ENCODE assay signal across 34 cellular contexts in the genomic region with DNA sequence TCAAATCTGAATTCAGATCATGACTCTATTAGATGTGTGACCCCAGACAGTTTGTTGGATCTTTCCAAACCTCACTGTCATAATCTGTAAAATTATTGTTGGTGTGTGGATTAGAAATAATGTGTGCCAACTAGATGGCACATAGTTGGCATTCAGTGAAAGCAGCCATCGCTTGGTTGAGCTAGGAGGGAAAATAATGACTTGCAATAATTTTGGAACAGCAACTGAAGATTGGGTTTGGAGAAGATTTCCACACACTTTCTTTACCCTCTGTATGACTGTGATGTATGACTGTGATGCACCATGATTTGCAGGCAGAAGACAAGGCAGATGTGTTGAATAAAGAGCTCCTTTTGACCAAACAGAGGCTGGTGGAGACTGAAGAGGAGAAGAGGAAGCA. TPM values are rescaled to one million over a fixed set of nuclear protein-coding genes. Genes with fewer than 3 reads are reported as not detected.
DNase-seq lines count a peak whose midpoint lies in the region; ATAC-seq, FAIRE-seq and TF ChIP-seq lines count a peak whose summit lies in the region.
"Had no signal": no experiment of that assay in that cellular context is flagged by ENCODE, and none has a peak within 500 bp of the region (broad histone marks: within the 10 kb centered on the region; RNA-seq: fewer than 3 reads in every experiment).

No MANE protein-coding gene starts in this region.

- CTCF ChIA-PET in K562 (lab: Yijun Ruan, JAX; ENCODE audit: low intra/inter-chr PET ratio), result no interaction called here

- H2BK5ac ChIP-seq in mesenchymal stem cell (ENCODE audit: low read depth, low read length, poor library complexity, severe bottlenecking), result no peak overlapping the region

- no peaks in the 10 kb centered on the region for H3K79me1 ChIP-seq in mesenchymal stem cell (replicated peaks; ENCODE audit: low read length, poor library complexity, severe bottlenecking)

- peak overlapping the region; percentile 81 for H2AK5ac ChIP-seq in mesenchymal stem cell (ENCODE audit: low read length, severe bottlenecking)

- H3K9ac ChIP-seq in K562 (ENCODE audit: insufficient read depth in 1 of 2, low read depth in 2 of 2, low read length in 2 of 2) (no peak overlapping the region), mesenchymal stem cell (ENCODE audit: low read length) (no peak overlapping the region)

- H3K4me1 Mint-ChIP-seq in activated naive CD8-positive, alpha-beta T cell (ENCODE audit: low read depth), result peaks cover 47% of the 10 kb centered on the region
- H3K4me1 Mint-ChIP-seq in activated naive CD8-positive, alpha-beta T cell treated with anti-CD3 and anti-CD28 coated beads, Interleukin-2, amount 50 U/mL, for 24 hours, result peaks cover 32% of the 10 kb centered on the region

- no peaks in the 10 kb centered on the region for H3K27me3 Mint-ChIP-seq in activated naive CD8-positive, alpha-beta T cell
- H3K27me3 Mint-ChIP-seq in activated naive CD8-positive, alpha-beta T cell treated with anti-CD3 and anti-CD28 coated beads, Interleukin-2, amount 50 U/mL, for 24 hours, result no peaks in the 10 kb centered on the region
- H3K27me3 Mint-ChIP-seq: activated CD4-positive, alpha-beta T cell treated with anti-CD3 and anti-CD28 coated beads, Interleukin-2, amount 10 ng/mL, durations not matched to agents 24 days and 14 days; activated CD8-positive, alpha-beta memory T cell treated with anti-CD3 and anti-CD28 coated beads, Interleukin-2, amount 10 ng/mL, durations not matched to agents 7 days and 5 days; progenitor cell of endocrine pancreas had no signal

- H3K9me3 Mint-ChIP-seq in activated naive CD8-positive, alpha-beta T cell (ENCODE audit: low read depth), result no peaks in the 10 kb centered on the region
- no peaks in the 10 kb centered on the region for H3K9me3 Mint-ChIP-seq in activated naive CD8-positive, alpha-beta T cell treated with anti-CD3 and anti-CD28 coated beads, Interleukin-2, amount 50 U/mL, for 24 hours
- H3K9me3 Mint-ChIP-seq: activated CD4-positive, alpha-beta T cell treated with anti-CD3 and anti-CD28 coated beads, Interleukin-2, amount 10 ng/mL, durations not matched to agents 24 days and 14 days; T-helper 2 cell treated with Interferon-gamma antibody and Interleukin-4, amounts not matched to agents 5 μg/mL and 100 μg/mL, for 36 hours had no signal

- TF ChIP-seq POLR2A in K562 (conservative IDR thresholded peaks at IDR 0.05) (no peak), transverse colon (IDR thresholded peaks at IDR 0.05) (no peak)

- no peak overlapping the region for H3K18ac ChIP-seq in mesenchymal stem cell (ENCODE audit: low read depth in 1 of 2, low read length in 2 of 2)

- H3K4me3 ChIP-seq in K562, result no peak overlapping the region
- H3K4me3 ChIP-seq in mesenchymal stem cell (ENCODE audit: insufficient read depth in 1 of 2, low read depth in 1 of 2, low read length in 2 of 2), result no peak overlapping the region
- H3K4me3 ChIP-seq in transverse colon, result no peak overlapping the region
- H3K4me3 ChIP-seq: HAP-1, SK-N-MC, thoracic aorta, uterus had no signal

- no peak overlapping the region for H3K14ac ChIP-seq in mesenchymal stem cell (ENCODE audit: low read length in 2 of 2)

- H2BK120ac ChIP-seq in mesenchymal stem cell (ENCODE audit: low read depth, low read length), result no peak overlapping the region

- H3K23ac ChIP-seq in mesenchymal stem cell (ENCODE audit: low read length in 2 of 2), result no peak overlapping the region

- no peaks in the 10 kb centered on the region for H3K79me2 ChIP-seq in K562 (ENCODE audit: control insufficient read depth, insufficient read depth, low read length)

- BruUV-seq in K562 (replicated peaks; lab: Mats Ljungman, UMichigan), result no TSS peak

- peaks cover 16% of the 10 kb centered on the region; the same call in 2 of the 3 replicates for H3K36me3 ChIP-seq in K562 (ENCODE audit: control insufficient read depth, insufficient read depth, low read length)
- H3K36me3 ChIP-seq in mesenchymal stem cell (ENCODE audit: control insufficient read depth in 1 of 2, insufficient read depth in 2 of 2, low read depth in 1 of 2, low read length in 2 of 2), result peaks cover 0 to 3% of the 10 kb centered on the region in 2 experiments
- peaks cover 0 to 20% (median 6%) of the 10 kb centered on the region in 4 donors for H3K36me3 ChIP-seq in transverse colon
- H3K36me3 ChIP-seq: HAP-1, thoracic aorta, uterus had no signal

- H3K9me3 ChIP-seq in K562 (replicated peaks; ENCODE audit: control insufficient read depth, insufficient read depth, low read depth, low read length), result no peaks in the 10 kb centered on the region
- H3K9me3 ChIP-seq in mesenchymal stem cell (ENCODE audit: control insufficient read depth, low read length), result no peaks in the 10 kb centered on the region
- H3K9me3 ChIP-seq in transverse colon, result no peaks in the 10 kb centered on the region
- H3K9me3 ChIP-seq: HAP-1, thoracic aorta, uterus had no signal

- H3K4me1 ChIP-seq in K562 (replicated peaks in 1 of 2; ENCODE audit: control insufficient read depth in 2 of 2, insufficient read depth in 2 of 2, low read length in 2 of 2), result peaks cover 0 to 27% of the 10 kb centered on the region in 2 experiments; a peak in 4 of 5 replicates
- peaks cover 2% of the 10 kb centered on the region for H3K4me1 ChIP-seq in mesenchymal stem cell (ENCODE audit: control insufficient read depth, insufficient read depth, low read depth, low read length)
- peaks cover 0 to 7% (median 0%) of the 10 kb centered on the region in 4 donors for H3K4me1 ChIP-seq in transverse colon
- H3K4me1 ChIP-seq: HAP-1, uterus had no signal

- ATAC-seq in activated naive CD8-positive, alpha-beta T cell treated with anti-CD3 and anti-CD28 coated beads, Interleukin-2, amount 50 U/mL, for 24 hours, result no peak
- ATAC-seq in K562, result no peak
- ATAC-seq in HG02610 (IDR thresholded peaks at IDR 0.05; ENCODE audit: unreplicated experiment), result no peak
- ATAC-seq in HG02840 (IDR thresholded peaks at IDR 0.05; ENCODE audit: low FRiP score, unreplicated experiment), result no peak
- ATAC-seq: activated CD8-positive, alpha-beta memory T cell treated with anti-CD3 and anti-CD28 coated beads, Interleukin-2, amount 10 ng/mL, durations not matched to agents 7 days and 5 days; left colon had no signal

- no peak overlapping the region for H2BK12ac ChIP-seq in mesenchymal stem cell (ENCODE audit: low read length in 2 of 2)

- intact Hi-C loops in K562 (cut with micrococcal nuclease), result no loop called here
- intact Hi-C loops in transverse colon (cut with DNase I; ENCODE audit: low total_unique reads), result no loop called here

- no peak overlapping the region for H2BK15ac ChIP-seq in mesenchymal stem cell (ENCODE audit: low read depth, poor library complexity, severe bottlenecking)

- H3K4me2 ChIP-seq in K562 (ENCODE audit: insufficient read depth, low read length), result no peak overlapping the region
- no peak overlapping the region for H3K4me2 ChIP-seq in mesenchymal stem cell (ENCODE audit: low read length, poor library complexity, severe bottlenecking)

- no peak for TF ChIP-seq CTCF in K562 (IDR thresholded peaks at IDR 0.05 in 2 of 3, conservative IDR thresholded peaks at IDR 0.05 in 1 of 3; ENCODE audit: insufficient read depth in 2 of 3, low read depth in 1 of 3, low read length in 3 of 3)
- no peak for TF ChIP-seq CTCF in transverse colon (IDR thresholded peaks at IDR 0.05)

- peaks cover 41% of the 10 kb centered on the region for H3K36me3 Mint-ChIP-seq in activated naive CD8-positive, alpha-beta T cell
- H3K36me3 Mint-ChIP-seq in activated naive CD8-positive, alpha-beta T cell treated with anti-CD3 and anti-CD28 coated beads, Interleukin-2, amount 50 U/mL, for 24 hours (ENCODE audit: low read depth), result peaks cover 20% of the 10 kb centered on the region

- no peak for FAIRE-seq in K562 (lab: Jason Lieb, UNC)
- FAIRE-seq: A204.1, G401.6 had no signal

- H3K27ac ChIP-seq in K562 (ENCODE audit: extremely low read depth, low read depth, low read length) (no peak overlapping the region), mesenchymal stem cell (ENCODE audit: low read length, poor library complexity, severe bottlenecking) (no peak overlapping the region), transverse colon (no peak overlapping the region)
- H3K27ac ChIP-seq: RWPE1, SK-N-MC, thoracic aorta, VCaP had no signal

- H4K20me1 ChIP-seq in K562 (replicated peaks; ENCODE audit: control insufficient read depth, insufficient read depth, low read length), result no peaks in the 10 kb centered on the region

- POLR2A ChIA-PET in K562 (lab: Yijun Ruan, JAX), result interaction anchor here (0.8 to 4.0 kb wide), 7 partner anchors 10 to 207 kb away, joined by 3 to 25 read pairs (median 4); a partner anchor contains a TSS

- H3K27ac Mint-ChIP-seq in activated naive CD8-positive, alpha-beta T cell, result peak overlapping the region; percentile 7
- H3K27ac Mint-ChIP-seq in activated naive CD8-positive, alpha-beta T cell treated with anti-CD3 and anti-CD28 coated beads, Interleukin-2, amount 50 U/mL, for 24 hours, result no peak overlapping the region
- H3K27ac Mint-ChIP-seq: activated CD4-positive, alpha-beta T cell treated with anti-CD3 and anti-CD28 coated beads, Interleukin-2, amount 10 ng/mL, durations not matched to agents 24 days and 14 days; progenitor cell of endocrine pancreas; T-helper 2 cell treated with Interferon-gamma antibody and Interleukin-4, amounts not matched to agents 5 μg/mL and 100 μg/mL, for 36 hours had no signal

- TF ChIP-seq EP300 in K562 (IDR thresholded peaks at IDR 0.05; ENCODE audit: low read length) (no peak), transverse colon (IDR thresholded peaks at IDR 0.05; ENCODE audit: low read depth) (no peak)

- DNase-seq in activated naive CD8-positive, alpha-beta T cell treated with anti-CD3 and anti-CD28 coated beads, Interleukin-2, amount 50 U/mL, for 24 hours, result no peak
- no peak for DNase-seq in K562 (ENCODE audit: extremely low read depth in 1 of 4, low spot score in 3 of 4)
- DNase-seq in mesenchymal stem cell, result no peak
- no peak for DNase-seq in transverse colon
- no peak for DNase-seq in NCI-H2107 treated with DMSO at 0.1 percent for 48 hours (lab: John Stamatoyannopoulos, UW; ENCODE audit: unreplicated experiment)
- DNase-seq: activated CD4-positive, alpha-beta T cell treated with anti-CD3 and anti-CD28 coated beads, Interleukin-2, amount 10 ng/mL, durations not matched to agents 24 days and 14 days; activated CD8-positive, alpha-beta memory T cell treated with anti-CD3 and anti-CD28 coated beads, Interleukin-2, amount 10 ng/mL, durations not matched to agents 7 days and 5 days; activated naive CD4-positive, alpha-beta T cell; activated T-cell treated with anti-CD3 and anti-CD28 coated beads, Interleukin-2, amount 50 U/mL, for 48 hours; AML-193; amniotic stem cell; DMS53; effector CD4-positive, alpha-beta T cell; foreskin melanocyte; left colon; mammary epithelial cell; NCI-H1105; NCI-H1930; stimulated activated CD4-positive, alpha-beta T cell treated with anti-CD3 and anti-CD28 coated beads, Interleukin-12 subunit alpha, Interleukin-12 subunit beta, amount 100 ng/mL, for 4 hours; stimulated activated CD4-positive, alpha-beta T cell treated with anti-CD3 and anti-CD28 coated beads, Interleukin-4, amount 100 ng/mL, for 4 hours; stimulated activated naive CD4-positive, alpha-beta T cell treated with Interleukin-2 at 50 U/mL for 16 hours; uterus had no signal

- H4K91ac ChIP-seq in mesenchymal stem cell (ENCODE audit: low read length), result no peak overlapping the region

- TF ChIP-seq RAD21 in K562 (CRISPR knock-in tag; conservative IDR thresholded peaks at IDR 0.05 in 1 of 2, IDR thresholded peaks at IDR 0.05 in 1 of 2), result no peak

- H2AFZ ChIP-seq in K562 (ENCODE audit: low read depth, low read length) (no peak overlapping the region), mesenchymal stem cell (ENCODE audit: low read depth, low read length) (no peak overlapping the region)

- H3K27me3 ChIP-seq in K562 (ENCODE audit: control insufficient read depth in 2 of 2, insufficient read depth in 2 of 2, low read length in 2 of 2), result no peaks in the 10 kb centered on the region
- H3K27me3 ChIP-seq in mesenchymal stem cell (ENCODE audit: control insufficient read depth in 1 of 2, insufficient read depth in 1 of 2, low read length in 2 of 2), result no peaks in the 10 kb centered on the region
- H3K27me3 ChIP-seq in transverse colon, result no peaks in the 10 kb centered on the region
- H3K27me3 ChIP-seq: uterus had no signal

- H3K9me1 ChIP-seq in K562 (ENCODE audit: control insufficient read depth, insufficient read depth, low read length), result no peaks in the 10 kb centered on the region

- in situ Hi-C loops in K562 (cut with MboI) (loop anchor here (25.0 kb wide), 1 partner anchor 713 kb away; no protein-coding TSS in a partner anchor), transverse colon (cut with MboI; ENCODE audit: low pct_ligation_motif_present in 1 of 4, low pct_unique_long_range_greater_than_20kb in 1 of 4, low sequenced_read_pairs in 3 of 4) (loop anchor here in 2 of 4 donors (10.0 to 25.0 kb wide), 2 partner anchors 201 to 713 kb away; no protein-coding TSS in a partner anchor)

- H3K4ac ChIP-seq in mesenchymal stem cell (ENCODE audit: low read depth in 1 of 2, low read length in 2 of 2), result no peak overlapping the region

- H4K8ac ChIP-seq in mesenchymal stem cell (ENCODE audit: low read length), result no peak overlapping the region

- H3K4me3 Mint-ChIP-seq in activated naive CD8-positive, alpha-beta T cell, result no peak overlapping the region
- no peak overlapping the region for H3K4me3 Mint-ChIP-seq in activated naive CD8-positive, alpha-beta T cell treated with anti-CD3 and anti-CD28 coated beads, Interleukin-2, amount 50 U/mL, for 24 hours
- H3K4me3 Mint-ChIP-seq: activated CD4-positive, alpha-beta T cell treated with anti-CD3 and anti-CD28 coated beads, Interleukin-2, amount 10 ng/mL, durations not matched to agents 24 days and 14 days; activated CD8-positive, alpha-beta memory T cell treated with anti-CD3 and anti-CD28 coated beads, Interleukin-2, amount 10 ng/mL, durations not matched to agents 7 days and 5 days; T-helper 2 cell treated with Interferon-gamma antibody and Interleukin-4, amounts not matched to agents 5 μg/mL and 100 μg/mL, for 36 hours had no signal

- 94% methylated on average over 1 of the region's 1 CpG for WGBS in K562 (ENCODE audit: insufficient coverage, low coverage, missing lambda C conversion rate)
- 92% methylated on average over 1 of the region's 1 CpG for WGBS in mesenchymal stem cell
- 78 to 94% methylated on average over 1 of the region's 1 CpG for WGBS in transverse colon (ENCODE audit: low coverage in 1 of 2), 2 donors

RNA-seq across cellular contexts. Expression of a gene that starts 24.0 kb away (rescaled TPM):
- 23.3 and 112 TPM in 2 replicates for total RNA-seq in K562 (2011; cell fraction: chromatin; rRNA removed; ENCODE audit: low replicate concordance)
- 24.3 and 27.0 TPM in 2 replicates for total RNA-seq in K562 (2011; cell fraction: nucleolus; rRNA removed)
- 34.6 and 38.8 TPM in 2 replicates for total RNA-seq in K562 (2011; cell fraction: nucleoplasm; rRNA removed)
- total RNA-seq in K562 (2014; rRNA removed) (696 and 1,428 TPM in 2 replicates), K562 (2014; rRNA removed; fragmentation: Illumina TruSeq; extraction: Trizol) (461 and 476 TPM in 2 replicates), K562 (2015; rRNA removed; fragmentation: Illumina TruSeq; extraction: Trizol) (488 and 504 TPM in 2 replicates), K562 (2021) (337 and 346 TPM in 2 replicates), transverse colon (100 to 1,000 TPM in 1 of 4 donors, 10 to 100 TPM in 3; 32.9 to 741 (median 62.1) TPM)
- polyA plus RNA-seq in K562 (2011; rRNA removed) (96.9 and 147 TPM in 2 replicates), K562 (2014; fragmentation: Illumina TruSeq; extraction: Trizol) (455 and 517 TPM in 2 replicates), K562 (2014; fragmentation: Nextera tagmentation; extraction: Ambion mirVana) (100 to 1,000 TPM; 468 to 510 TPM), K562 (2014; rRNA removed) (1,244 and 1,576 TPM in 2 replicates)
- polyA plus RNA-seq in K562 (2011; cell fraction: cytosol; rRNA removed), result 33.9 and 55.7 TPM in 2 replicates
- polyA plus RNA-seq in K562 (2011; cell fraction: nucleus; rRNA removed), result 25.6 and 30.5 TPM in 2 replicates
- 217 and 328 TPM in 2 replicates for polyA plus RNA-seq in K562 (2012)
- 106 and 118 TPM in 2 replicates for polyA minus RNA-seq in K562 (2011; rRNA and poly(A)+ RNA removed)
- polyA minus RNA-seq in K562 (2011; cell fraction: cytosol; rRNA and poly(A)+ RNA removed), result 54.5 and 56.8 TPM in 2 replicates
- polyA minus RNA-seq in K562 (2011; cell fraction: nucleus; rRNA and poly(A)+ RNA removed), result 30.0 and 70.6 TPM in 2 replicates
- polyA plus RNA-seq in mesenchymal stem cell (2013, experiment 1 of 2), result 39.3 TPM
- polyA plus RNA-seq in mesenchymal stem cell (2013, experiment 2 of 2), result 39.0 TPM

RNA-seq across cellular contexts. Expression of a gene that starts 47.5 kb away (rescaled TPM):
- total RNA-seq in K562 (2011; cell fraction: chromatin; rRNA removed; ENCODE audit: low replicate concordance), result 21.1 and 37.3 TPM in 2 replicates
- 16.8 and 19.3 TPM in 2 replicates for total RNA-seq in K562 (2011; cell fraction: nucleolus; rRNA removed)
- total RNA-seq in K562 (2011; cell fraction: nucleoplasm; rRNA removed), result 28.0 and 54.0 TPM in 2 replicates
- 36.2 and 54.9 TPM in 2 replicates for total RNA-seq in K562 (2014; rRNA removed)
- 52.1 and 54.4 TPM in 2 replicates for total RNA-seq in K562 (2014; rRNA removed; fragmentation: Illumina TruSeq; extraction: Trizol)
- total RNA-seq in K562 (2015; rRNA removed; fragmentation: Illumina TruSeq; extraction: Trizol), result 32.5 and 38.1 TPM in 2 replicates
- total RNA-seq in K562 (2021), result 50.2 and 51.9 TPM in 2 replicates
- 64.1 and 78.2 TPM in 2 replicates for polyA plus RNA-seq in K562 (2011; rRNA removed)
- polyA plus RNA-seq in K562 (2011; cell fraction: cytosol; rRNA removed), result 29.7 and 49.3 TPM in 2 replicates
- polyA plus RNA-seq in K562 (2011; cell fraction: nucleus; rRNA removed), result 45.1 and 60.4 TPM in 2 replicates
- polyA plus RNA-seq in K562 (2012), result 34.4 and 50.9 TPM in 2 replicates
- polyA plus RNA-seq in K562 (2014; fragmentation: Illumina TruSeq; extraction: Trizol), result 41.6 and 52.1 TPM in 2 replicates
- polyA plus RNA-seq in K562 (2014; fragmentation: Nextera tagmentation; extraction: Ambion mirVana), result 100 to 1,000 TPM; 215 to 231 TPM
- polyA plus RNA-seq in K562 (2014; rRNA removed), result 55.3 and 74.1 TPM in 2 replicates
- 36.3 and 40.6 TPM in 2 replicates for polyA minus RNA-seq in K562 (2011; rRNA and poly(A)+ RNA removed)
- 11.5 and 13.2 TPM in 2 replicates for polyA minus RNA-seq in K562 (2011; cell fraction: cytosol; rRNA and poly(A)+ RNA removed)
- polyA minus RNA-seq in K562 (2011; cell fraction: nucleus; rRNA and poly(A)+ RNA removed), result 16.8 and 28.3 TPM in 2 replicates
- polyA plus RNA-seq in mesenchymal stem cell (2013, experiment 1 of 2), result 41.8 TPM
- 43.5 TPM for polyA plus RNA-seq in mesenchymal stem cell (2013, experiment 2 of 2)
- 10 to 100 TPM in 2 of 4 donors, 1 to 10 TPM in 2; 3.2 to 21.0 (median 13.0) TPM for total RNA-seq in transverse colon
